Comparison of ENCODE assay signal across 8 cellular contexts in the genomic region with DNA sequence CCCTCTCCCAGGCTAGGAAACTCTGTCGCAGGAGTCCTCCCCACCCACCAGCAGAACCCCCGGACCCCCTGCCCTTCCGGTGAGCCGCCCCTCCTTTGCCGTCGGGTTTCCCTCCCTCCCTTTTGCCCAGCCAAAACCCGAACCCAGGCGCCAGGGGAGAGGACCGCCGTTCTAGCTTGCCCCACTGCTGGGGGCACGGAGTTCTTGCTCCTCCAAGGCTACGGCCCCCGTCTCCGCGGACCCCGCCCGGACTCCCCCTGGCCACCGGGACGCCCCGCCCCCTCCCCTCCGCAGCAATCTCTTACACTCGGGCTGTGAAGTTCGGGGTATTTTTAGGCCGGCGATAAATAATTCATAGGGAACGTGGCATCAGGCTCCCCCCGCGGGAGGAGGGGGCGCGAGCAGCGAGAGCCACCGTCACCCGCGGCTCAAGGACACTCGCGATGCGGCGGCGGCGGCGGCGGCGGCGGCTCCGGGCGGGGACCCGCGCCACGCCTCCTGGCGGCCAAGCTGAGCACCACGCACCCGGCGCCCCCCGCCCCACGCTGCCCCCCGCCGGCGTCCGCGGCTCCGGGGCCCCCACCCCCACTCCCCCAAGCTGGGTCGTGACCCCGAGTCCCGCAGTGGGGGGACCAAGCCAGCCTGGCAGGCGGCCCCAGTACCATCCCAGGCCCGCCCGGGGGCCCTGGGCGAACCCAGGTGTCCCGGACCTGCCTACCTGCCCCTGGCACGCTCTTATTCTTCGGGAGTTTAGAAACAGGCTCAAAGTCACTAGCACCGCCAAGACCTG. TPM values are rescaled to one million over a fixed set of nuclear protein-coding genes. Genes with fewer than 3 reads are reported as not detected.
DNase-seq lines count a peak whose midpoint lies in the region; ATAC-seq and TF ChIP-seq lines count a peak whose summit lies in the region.

Gene GRIN2C (minus strand): TSS at position 447 of the 790 bp plus-strand sequence. CDS start 4,793 bp downstream, outside the sequence.

- no peaks in the 10 kb centered on the region for H3K9me3 ChIP-seq in hepatocyte (ENCODE audit: low read depth)
- no peaks in the 10 kb centered on the region for H3K9me3 ChIP-seq in thymus (ENCODE audit: control insufficient read depth)

- 14% methylated on average over 32 of the region's 72 CpGs for WGBS in hepatocyte (ENCODE audit: low lambda C conversion rate, missing lambda C conversion rate)
- WGBS in thymus: 2% methylated on average over 72 of the region's 72 CpGs

- H3K27ac ChIP-seq in hepatocyte (no peak within 1 kb of the TSS), thymus (ENCODE audit: low read depth) (no peak within 1 kb of the TSS)

- peak within 1 kb of the TSS; percentile 39 for H3K4me3 ChIP-seq in hepatocyte
- peak within 1 kb of the TSS; percentile 30 for H3K4me3 ChIP-seq in thymus (ENCODE audit: low read length)

- no peak within 1 kb of the TSS for H2AFZ ChIP-seq in hepatocyte

- no peaks in the 10 kb centered on the region for H4K20me1 ChIP-seq in hepatocyte (ENCODE audit: insufficient read depth, poor library complexity, severe bottlenecking)

- no peaks in the 10 kb centered on the region for H3K9me2 ChIP-seq in hepatocyte (replicated peaks; ENCODE audit: insufficient read depth)

- TF ChIP-seq CTCF in hepatocyte (IDR thresholded peaks at IDR 0.05; ENCODE audit: poor library complexity): peak; percentile 47

- ATAC-seq in esophagus mucosa (no peak), HG02623 (IDR thresholded peaks at IDR 0.05; ENCODE audit: unreplicated experiment) (no peak)

- no peaks in the 10 kb centered on the region for H3K79me2 ChIP-seq in hepatocyte

- peak within 1 kb of the TSS; percentile 95 for H3K4me2 ChIP-seq in hepatocyte

- H3K4me1 ChIP-seq in hepatocyte (ENCODE audit: insufficient read depth): peaks cover 17% of the 10 kb centered on the region
- H3K4me1 ChIP-seq in thymus (ENCODE audit: control insufficient read depth, insufficient read depth, low read length): peaks cover 4% of the 10 kb centered on the region

- DNase-seq in activated CD8-positive, alpha-beta memory T cell treated with anti-CD3 and anti-CD28 coated beads, Interleukin-2, amount 50 U/mL, for 4 hours: peak; percentile 38
- DNase-seq in activated CD8-positive, alpha-beta memory T cell treated with anti-CD3 and anti-CD28 coated beads, Interleukin-2, amount 50 U/mL, for 48 hours: no peak
- DNase-seq in activated T-cell treated with anti-CD3 and anti-CD28 coated beads for 4 hours: peak; percentile 11
- peak; percentile 42 for DNase-seq in hepatocyte (ENCODE audit: low spot score)
- no peak for DNase-seq in superior temporal gyrus (ENCODE audit: extremely low spot score)

- H3K27me3 ChIP-seq in hepatocyte (peaks cover 65% of the 10 kb centered on the region), thymus (ENCODE audit: control insufficient read depth, insufficient read depth) (peaks cover 67% of the 10 kb centered on the region)

- no peaks in the 10 kb centered on the region for H3K36me3 ChIP-seq in hepatocyte (replicated peaks; ENCODE audit: insufficient read depth, low read depth)
- no peaks in the 10 kb centered on the region for H3K36me3 ChIP-seq in thymus (ENCODE audit: control insufficient read depth, insufficient read depth)

RNA-seq across cellular contexts. Expression of gene GRIN2C, which starts in this region (rescaled TPM):
- total RNA-seq in hepatocyte (not detected in 2 replicates), esophagus mucosa (not detected)
- polyA plus RNA-seq in hepatocyte (0.13 and 0.27 TPM in 2 replicates), thymus (0.07 TPM)

Comparison
In these comparisons a context has a peak if more than half of its experiments do, and no peak if none do; other contexts are left out.
1. DNase-seq: peak in activated CD8-positive, alpha-beta memory T cell treated with anti-CD3 and anti-CD28 coated beads, Interleukin-2, amount 50 U/mL, for 4 hours (single experiment) and activated T-cell treated with anti-CD3 and anti-CD28 coated beads for 4 hours (single experiment); none in activated CD8-positive, alpha-beta memory T cell treated with anti-CD3 and anti-CD28 coated beads, Interleukin-2, amount 50 U/mL, for 48 hours (single experiment) and superior temporal gyrus (single experiment).
2. Peak in DNase-seq, H3K4me3 ChIP-seq and H3K4me2 ChIP-seq in hepatocyte; RNA of the gene not detected or under 1 TPM.